ENCODE assay signal across 37 cellular contexts in genomic region chr17:41453069-41453468, GRCh38. TPM values are rescaled to one million over a fixed set of nuclear protein-coding genes. Genes with fewer than 3 reads are reported as not detected.
"Had no signal": no experiment of that assay in that cellular context is flagged by ENCODE, and none has a peak within 500 bp of the region (broad histone marks: within the 10 kb centered on the region; RNA-seq: fewer than 3 reads in every experiment).

No MANE protein-coding gene starts in this region.

- H3K4me2 ChIP-seq: KMS-11 had no signal

- H3K9ac ChIP-seq: KMS-11 had no signal

- DNase-seq: Karpas-422, Kasumi-1, MG63, MM.1S, NCI-H1048, NCI-H1092, NCI-H1092 treated with DMSO at 0.1 percent for 48 hours, NCI-H1105, NCI-H1105 treated with DMSO at 0.1 percent for 48 hours, NCI-H1417, NCI-H1417 treated with DMSO at 0.1 percent for 48 hours, NCI-H1436, NCI-H1436 treated with DMSO at 0.1 percent for 48 hours, NCI-H146, NCI-H1694, NCI-H1694 treated with DMSO at 0.1 percent for 48 hours, NCI-H187, NCI-H187 treated with DMSO at 0.1 percent for 48 hours, NCI-H1930, NCI-H2029, NCI-H2029 treated with DMSO at 0.1 percent for 48 hours, NCI-H2081, NCI-H2081 treated with DMSO at 0.1 percent for 48 hours, NCI-H2107, NCI-H2171, NCI-H2171 treated with DMSO at 0.1 percent for 48 hours, NCI-H2227 treated with DMSO at 0.1 percent for 48 hours, NCI-H226, NCI-H345, NCI-H446, NCI-H446 treated with DMSO at 0.1 percent for 48 hours, NCI-H510A had no signal

- H3K36me3 ChIP-seq: MG63 had no signal

- H3K27ac ChIP-seq: KMS-11 had no signal

- H3K27me3 ChIP-seq: MG63 had no signal

- H3K4me3 ChIP-seq: MG63 had no signal

RNA-seq across cellular contexts. Expression of gene KRT38, which starts 12.3 kb away (rescaled TPM):
- total RNA-seq: LHCN-M2, M059J, MCF 10A, NCI-H460 had no signal

RNA-seq across cellular contexts. Expression of gene KRT32, which starts 14.1 kb away (rescaled TPM):
- total RNA-seq: LHCN-M2, MCF 10A, NCI-H460 had no signal

RNA-seq across cellular contexts. Expression of gene KRT35, which starts 27.9 kb away (rescaled TPM):
- total RNA-seq: LHCN-M2, M059J, MCF 10A, NCI-H460 had no signal

RNA-seq across cellular contexts. Expression of gene KRT37, which starts 28.7 kb away (rescaled TPM):
- total RNA-seq: LHCN-M2, M059J, MCF 10A, NCI-H460 had no signal

RNA-seq across cellular contexts. Expression of gene KRT36, which starts 36.6 kb away (rescaled TPM):
- total RNA-seq: LHCN-M2, MCF 10A, NCI-H460 had no signal
